8 cellular contexts compared by ENCODE assay signal in the genomic region with DNA sequence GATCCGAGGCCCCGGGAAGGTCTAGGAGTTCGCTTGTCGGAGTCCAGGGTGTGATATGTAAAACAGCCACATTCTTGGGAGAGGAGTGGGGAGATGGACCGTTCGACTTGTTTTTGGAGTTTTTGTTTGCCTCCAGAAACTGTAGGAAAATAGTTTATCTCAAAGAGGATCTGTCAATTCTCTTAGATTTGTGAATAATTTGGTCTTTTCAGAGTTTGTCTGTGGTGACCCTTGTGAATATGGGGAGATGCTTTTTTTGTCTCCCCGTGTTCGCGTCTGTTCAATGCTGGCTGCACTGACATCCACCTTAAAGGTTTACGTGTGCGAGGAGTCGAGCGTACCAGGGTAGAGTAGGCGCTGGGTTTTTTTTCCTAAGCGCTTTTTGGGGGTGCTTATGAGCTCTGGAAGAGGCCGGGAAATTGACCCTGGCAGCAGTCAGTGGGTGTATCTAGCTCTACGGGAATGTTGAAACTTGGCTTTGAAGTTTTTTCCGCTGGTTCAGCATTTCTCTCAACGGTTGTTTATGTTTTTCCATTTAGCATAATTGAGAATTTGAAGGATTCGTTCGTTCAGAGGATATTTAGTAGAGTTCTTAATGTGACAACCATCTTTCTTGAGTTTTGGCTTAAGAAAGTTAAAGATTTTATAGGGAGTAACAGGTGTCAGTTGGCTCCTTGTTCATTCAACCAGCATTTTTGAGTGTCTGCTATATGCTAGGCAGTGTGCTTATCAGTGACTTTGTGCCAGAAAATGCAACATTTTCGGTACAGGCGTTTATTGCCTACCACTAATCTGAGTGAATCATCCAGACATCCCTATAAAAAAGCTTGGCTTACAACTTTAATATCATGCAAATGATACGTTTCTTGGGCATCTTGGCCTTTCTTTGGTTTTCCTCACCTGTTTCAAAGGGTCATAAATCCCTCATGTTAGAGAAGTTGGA. TPM values are rescaled to one million over a fixed set of nuclear protein-coding genes. Genes with fewer than 3 reads are reported as not detected.
DNase-seq lines count a peak whose midpoint lies in the region; ATAC-seq, FAIRE-seq and TF ChIP-seq lines count a peak whose summit lies in the region.

No MANE protein-coding gene starts in this region.

- DNase-seq in ACHN (peak; percentile 11), HFF-Myc (ENCODE audit: extremely low read depth, low read depth) (no peak), ascending aorta (ENCODE audit: low spot score in 2 of 2) (no peak), keratinocyte (ENCODE audit: low read depth, low spot score) (no peak), testis (no peak), HuH-7.5 (ENCODE audit: low spot score) (no peak), head of caudate nucleus (no peak)

- peaks cover 55% of the 10 kb centered on the region for H3K79me2 ChIP-seq in keratinocyte (ENCODE audit: control insufficient read depth, insufficient read depth, low read length)

- peak overlapping the region; percentile 88 for H3K4me2 ChIP-seq in keratinocyte (ENCODE audit: control insufficient read depth, extremely low read depth, insufficient read depth, low read depth, low read length)

- H3K27ac ChIP-seq in ascending aorta, result peak overlapping the region; percentile 97
- peak overlapping the region; percentile 96 for H3K27ac ChIP-seq in keratinocyte (ENCODE audit: control insufficient read depth, insufficient read depth, low read length)
- H3K27ac ChIP-seq in testis, result peak overlapping the region; percentile 98 to 99

- intact Hi-C loops in ascending aorta (cut with DNase I), result loop anchor here (1.0 to 5.0 kb wide), 5 partner anchors 19 to 356 kb away; a partner anchor contains a TSS
- intact Hi-C loops in testis (cut with DNase I; ENCODE audit: low total_unique reads), result no loop called here
- intact Hi-C loops in head of caudate nucleus (cut with DNase I), result loop anchor here (10.0 kb wide), 1 partner anchor 283 kb away; no protein-coding TSS in a partner anchor

- H3K36me3 ChIP-seq in ascending aorta (no peaks in the 10 kb centered on the region), keratinocyte (ENCODE audit: control insufficient read depth in 2 of 2, extremely low read depth in 1 of 2, insufficient read depth in 2 of 2, low read length in 2 of 2) (peaks cover 0 to 2% of the 10 kb centered on the region in 2 experiments), testis (ENCODE audit: low read depth, missing control alignments) (no peaks in the 10 kb centered on the region)

- H3K27me3 ChIP-seq in ascending aorta, result no peaks in the 10 kb centered on the region
- H3K27me3 ChIP-seq in keratinocyte (ENCODE audit: control insufficient read depth, extremely low read depth, insufficient read depth, low read length), result no peaks in the 10 kb centered on the region
- no peaks in the 10 kb centered on the region for H3K27me3 ChIP-seq in testis

- no peak for FAIRE-seq in keratinocyte (lab: Jason Lieb, UNC)

- H3K9ac ChIP-seq in keratinocyte (ENCODE audit: control insufficient read depth, extremely low read depth, insufficient read depth, low read length), result peak overlapping the region; percentile 93

- no peak for TF ChIP-seq CTCF in HFF-Myc (IDR thresholded peaks at IDR 0.05; ENCODE audit: low read depth, low read length, missing control alignments)
- no peak for TF ChIP-seq CTCF in ascending aorta (IDR thresholded peaks at IDR 0.05)
- no peak for TF ChIP-seq CTCF in keratinocyte (optimal IDR thresholded peaks at IDR 0.05 in 1 of 3, IDR thresholded peaks at IDR 0.05 in 1 of 3, conservative IDR thresholded peaks at IDR 0.05 in 1 of 3; ENCODE audit: extremely low read depth in 1 of 3, insufficient read depth in 2 of 3, low read length in 3 of 3)
- no peak for TF ChIP-seq CTCF in testis (IDR thresholded peaks at IDR 0.05)

- no peaks in the 10 kb centered on the region for H3K9me3 ChIP-seq in ascending aorta
- no peaks in the 10 kb centered on the region for H3K9me3 ChIP-seq in keratinocyte (ENCODE audit: control insufficient read depth, low read depth, low read length)
- H3K9me3 ChIP-seq in testis, result no peaks in the 10 kb centered on the region

- peaks cover 10 to 68% of the 10 kb centered on the region in 2 donors for H3K4me1 ChIP-seq in ascending aorta
- H3K4me1 ChIP-seq in keratinocyte (ENCODE audit: control insufficient read depth, extremely low read depth, insufficient read depth, low read length), result peaks cover 20% of the 10 kb centered on the region
- peaks cover 20% of the 10 kb centered on the region for H3K4me1 ChIP-seq in testis

- in situ Hi-C loops in ACHN (cut with HindIII; ENCODE audit: low pct_ligation_motif_present, low pct_unique_long_range_greater_than_20kb, low sequenced_read_pairs), result no loop called here

- peaks cover 10% of the 10 kb centered on the region for H4K20me1 ChIP-seq in keratinocyte (ENCODE audit: control insufficient read depth, extremely low read depth, insufficient read depth, low read length)

- H3K4me3 ChIP-seq in HFF-Myc (replicated peaks; ENCODE audit: low read depth, low read length) (peak overlapping the region; percentile 67), ascending aorta (peak overlapping the region; percentile 76 to 91), keratinocyte (ENCODE audit: control insufficient read depth in 2 of 3, extremely low read depth in 1 of 3, insufficient read depth in 2 of 3, low read depth in 1 of 3, low read length in 3 of 3) (peak overlapping the region; percentile 84 to 97 (median 84)), testis (peak overlapping the region; percentile 78 to 89)

- dilution Hi-C loops in keratinocyte (cut with MboI; ENCODE audit: extremely low pct_ligation_motif_present, low sequenced_read_pairs), result no loop called here

- no peak for TF ChIP-seq POLR2A in testis (IDR thresholded peaks at IDR 0.05)

- WGBS in testis, 2 donors, result 2 to 3% methylated on average over 24 of the region's 24 CpGs

- no peak overlapping the region for H2AFZ ChIP-seq in keratinocyte (ENCODE audit: control insufficient read depth, low read length)

- ATAC-seq in GM18517 (IDR thresholded peaks at IDR 0.05; ENCODE audit: unreplicated experiment), result no peak

- H3K9me1 ChIP-seq in keratinocyte (ENCODE audit: control insufficient read depth, extremely low read depth, insufficient read depth, low read length), result peaks cover 7% of the 10 kb centered on the region

RNA-seq across cellular contexts. Expression of a gene that starts 1.2 kb away (rescaled TPM):
- total RNA-seq in ascending aorta, result 106 TPM
- 68.7 to 106 TPM (median 74.1 TPM) in 3 replicates for polyA plus RNA-seq in keratinocyte
- polyA plus RNA-seq in keratinocyte (2011; ENCODE audit: low read depth), result 15.9 TPM
- 97.4 and 123 TPM in 2 replicates for polyA plus RNA-seq in keratinocyte (2011; cell fraction: cytosol; rRNA removed)
- polyA plus RNA-seq in keratinocyte (2011; cell fraction: nucleus; rRNA removed), result 51.5 and 63.8 TPM in 2 replicates
- polyA plus RNA-seq in keratinocyte (2012; ENCODE audit: low replicate concordance), result 46.3 and 98.1 TPM in 2 replicates
- 61.1 to 116 TPM (median 67.7 TPM) in 3 replicates for polyA minus RNA-seq in keratinocyte
- 87.9 TPM for polyA minus RNA-seq in keratinocyte (2011; cell fraction: cytosol; rRNA and poly(A)+ RNA removed)
- polyA minus RNA-seq in keratinocyte (2011; cell fraction: nucleus; rRNA and poly(A)+ RNA removed), result 23.2 and 34.7 TPM in 2 replicates
- total RNA-seq in testis, result 10 to 100 TPM; 47.8 to 57.9 TPM
- 88.5 TPM for polyA plus RNA-seq in testis (ENCODE audit: insufficient read depth, low read depth, low replicate concordance)

RNA-seq across cellular contexts. Expression of a gene that starts 16.0 kb away (rescaled TPM):
- total RNA-seq in ascending aorta (36.6 TPM), testis (10 to 100 TPM; 42.0 to 45.6 TPM)
- polyA plus RNA-seq in keratinocyte (14.1 to 18.0 TPM (median 15.8 TPM) in 3 replicates), testis (ENCODE audit: insufficient read depth, low read depth, low replicate concordance) (25.0 TPM)
- polyA plus RNA-seq in keratinocyte (2011; ENCODE audit: low read depth), result 5.3 TPM
- 12.1 and 14.3 TPM in 2 replicates for polyA plus RNA-seq in keratinocyte (2011; cell fraction: cytosol; rRNA removed)
- 30.5 and 34.1 TPM in 2 replicates for polyA plus RNA-seq in keratinocyte (2011; cell fraction: nucleus; rRNA removed)
- polyA plus RNA-seq in keratinocyte (2012; ENCODE audit: low replicate concordance), result 9.9 and 17.7 TPM in 2 replicates
- polyA minus RNA-seq in keratinocyte, result 21.3 to 24.7 TPM (median 23.3 TPM) in 3 replicates
- polyA minus RNA-seq in keratinocyte (2011; cell fraction: cytosol; rRNA and poly(A)+ RNA removed), result 12.1 TPM
- 18.6 and 33.8 TPM in 2 replicates for polyA minus RNA-seq in keratinocyte (2011; cell fraction: nucleus; rRNA and poly(A)+ RNA removed)
